ENCODE assay signal across 1 cellular context in the genomic region with DNA sequence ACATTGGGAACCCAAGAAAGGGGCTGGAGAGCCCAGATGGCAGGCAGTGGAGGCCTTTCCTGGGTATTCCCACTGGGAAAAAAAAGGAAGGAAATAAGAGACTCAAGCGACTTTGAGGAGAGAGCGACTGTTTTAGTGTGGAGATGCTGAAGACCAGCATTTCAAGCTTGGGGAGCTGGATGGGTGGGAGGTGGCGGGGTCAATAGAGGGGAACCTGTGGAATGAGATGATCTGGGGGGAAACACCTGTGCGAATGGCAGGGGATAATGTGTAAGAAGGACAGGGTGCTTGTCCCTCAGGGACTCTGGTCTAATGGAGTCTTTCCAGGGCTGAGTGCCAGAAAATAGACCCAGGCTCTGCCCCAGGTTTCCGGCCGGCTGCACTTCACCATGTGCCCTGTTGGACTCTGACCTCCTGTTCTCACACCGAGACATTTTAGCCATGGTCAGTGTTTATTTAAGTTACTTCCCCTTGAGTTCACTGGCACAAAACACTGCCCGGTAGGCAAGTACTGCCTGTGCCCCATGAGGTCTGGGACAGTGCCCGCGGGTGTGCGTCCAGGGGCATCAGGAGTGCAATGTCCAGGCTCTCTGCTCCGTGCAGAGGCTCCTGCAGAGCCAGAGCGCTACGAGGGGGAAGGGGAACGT.
TF ChIP-seq lines count a peak whose summit lies in the region.

No MANE protein-coding gene starts in this region.

TF ChIP-seq in HepG2, 621 proteins besides CTCF, POLR2A, EP300 and RAD21 (continued from another document and continues in another):
- TF ChIP-seq, protein P1, sequence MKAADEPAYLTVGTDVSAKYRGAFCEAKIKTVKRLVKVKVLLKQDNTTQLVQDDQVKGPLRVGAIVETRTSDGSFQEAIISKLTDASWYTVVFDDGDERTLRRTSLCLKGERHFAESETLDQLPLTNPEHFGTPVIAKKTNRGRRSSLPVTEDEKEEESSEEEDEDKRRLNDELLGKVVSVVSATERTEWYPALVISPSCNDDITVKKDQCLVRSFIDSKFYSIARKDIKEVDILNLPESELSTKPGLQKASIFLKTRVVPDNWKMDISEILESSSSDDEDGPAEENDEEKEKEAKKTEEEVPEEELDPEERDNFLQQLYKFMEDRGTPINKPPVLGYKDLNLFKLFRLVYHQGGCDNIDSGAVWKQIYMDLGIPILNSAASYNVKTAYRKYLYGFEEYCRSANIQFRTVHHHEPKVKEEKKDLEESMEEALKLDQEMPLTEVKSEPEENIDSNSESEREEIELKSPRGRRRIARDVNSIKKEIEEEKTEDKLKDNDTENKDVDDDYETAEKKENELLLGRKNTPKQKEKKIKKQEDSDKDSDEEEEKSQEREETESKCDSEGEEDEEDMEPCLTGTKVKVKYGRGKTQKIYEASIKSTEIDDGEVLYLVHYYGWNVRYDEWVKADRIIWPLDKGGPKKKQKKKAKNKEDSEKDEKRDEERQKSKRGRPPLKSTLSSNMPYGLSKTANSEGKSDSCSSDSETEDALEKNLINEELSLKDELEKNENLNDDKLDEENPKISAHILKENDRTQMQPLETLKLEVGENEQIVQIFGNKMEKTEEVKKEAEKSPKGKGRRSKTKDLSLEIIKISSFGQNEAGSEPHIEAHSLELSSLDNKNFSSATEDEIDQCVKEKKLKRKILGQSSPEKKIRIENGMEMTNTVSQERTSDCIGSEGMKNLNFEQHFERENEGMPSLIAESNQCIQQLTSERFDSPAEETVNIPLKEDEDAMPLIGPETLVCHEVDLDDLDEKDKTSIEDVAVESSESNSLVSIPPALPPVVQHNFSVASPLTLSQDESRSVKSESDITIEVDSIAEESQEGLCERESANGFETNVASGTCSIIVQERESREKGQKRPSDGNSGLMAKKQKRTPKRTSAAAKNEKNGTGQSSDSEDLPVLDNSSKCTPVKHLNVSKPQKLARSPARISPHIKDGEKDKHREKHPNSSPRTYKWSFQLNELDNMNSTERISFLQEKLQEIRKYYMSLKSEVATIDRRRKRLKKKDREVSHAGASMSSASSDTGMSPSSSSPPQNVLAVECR (CRISPR knock-in tag; IDR thresholded peaks at IDR 0.05; ENCODE audit: borderline replicate concordance), result peak; percentile 34; the same call in 1 of the 2 replicates
- TF ChIP-seq HDAC6 (IDR thresholded peaks at IDR 0.05; ENCODE audit: low read depth, low read length), result no peak
- no peak for TF ChIP-seq RFXANK (CRISPR knock-in tag; IDR thresholded peaks at IDR 0.05)
- TF ChIP-seq, protein P2, sequence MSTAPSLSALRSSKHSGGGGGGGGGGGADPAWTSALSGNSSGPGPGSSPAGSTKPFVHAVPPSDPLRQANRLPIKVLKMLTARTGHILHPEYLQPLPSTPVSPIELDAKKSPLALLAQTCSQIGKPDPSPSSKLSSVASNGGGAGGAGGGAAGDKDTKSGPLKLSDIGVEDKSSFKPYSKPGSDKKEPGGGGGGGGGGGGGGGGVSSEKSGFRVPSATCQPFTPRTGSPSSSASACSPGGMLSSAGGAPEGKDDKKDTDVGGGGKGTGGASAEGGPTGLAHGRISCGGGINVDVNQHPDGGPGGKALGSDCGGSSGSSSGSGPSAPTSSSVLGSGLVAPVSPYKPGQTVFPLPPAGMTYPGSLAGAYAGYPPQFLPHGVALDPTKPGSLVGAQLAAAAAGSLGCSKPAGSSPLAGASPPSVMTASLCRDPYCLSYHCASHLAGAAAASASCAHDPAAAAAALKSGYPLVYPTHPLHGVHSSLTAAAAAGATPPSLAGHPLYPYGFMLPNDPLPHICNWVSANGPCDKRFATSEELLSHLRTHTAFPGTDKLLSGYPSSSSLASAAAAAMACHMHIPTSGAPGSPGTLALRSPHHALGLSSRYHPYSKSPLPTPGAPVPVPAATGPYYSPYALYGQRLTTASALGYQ (CRISPR knock-in tag; IDR thresholded peaks at IDR 0.05), result no peak
- no peak for TF ChIP-seq GTF2F1 (IDR thresholded peaks at IDR 0.05; ENCODE audit: low read length)
- TF ChIP-seq MBD4 (IDR thresholded peaks at IDR 0.05; ENCODE audit: borderline replicate concordance, low read length), result no peak
- TF ChIP-seq, protein P3, sequence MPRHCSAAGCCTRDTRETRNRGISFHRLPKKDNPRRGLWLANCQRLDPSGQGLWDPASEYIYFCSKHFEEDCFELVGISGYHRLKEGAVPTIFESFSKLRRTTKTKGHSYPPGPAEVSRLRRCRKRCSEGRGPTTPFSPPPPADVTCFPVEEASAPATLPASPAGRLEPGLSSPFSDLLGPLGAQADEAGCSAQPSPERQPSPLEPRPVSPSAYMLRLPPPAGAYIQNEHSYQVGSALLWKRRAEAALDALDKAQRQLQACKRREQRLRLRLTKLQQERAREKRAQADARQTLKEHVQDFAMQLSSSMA (CRISPR knock-in tag; IDR thresholded peaks at IDR 0.05), result no peak
- no peak for TF ChIP-seq ZNF570 (CRISPR knock-in tag; IDR thresholded peaks at IDR 0.05; ENCODE audit: borderline replicate concordance)
- TF ChIP-seq STAG1 (CRISPR knock-in tag; IDR thresholded peaks at IDR 0.05), result no peak
- TF ChIP-seq, protein P4, sequence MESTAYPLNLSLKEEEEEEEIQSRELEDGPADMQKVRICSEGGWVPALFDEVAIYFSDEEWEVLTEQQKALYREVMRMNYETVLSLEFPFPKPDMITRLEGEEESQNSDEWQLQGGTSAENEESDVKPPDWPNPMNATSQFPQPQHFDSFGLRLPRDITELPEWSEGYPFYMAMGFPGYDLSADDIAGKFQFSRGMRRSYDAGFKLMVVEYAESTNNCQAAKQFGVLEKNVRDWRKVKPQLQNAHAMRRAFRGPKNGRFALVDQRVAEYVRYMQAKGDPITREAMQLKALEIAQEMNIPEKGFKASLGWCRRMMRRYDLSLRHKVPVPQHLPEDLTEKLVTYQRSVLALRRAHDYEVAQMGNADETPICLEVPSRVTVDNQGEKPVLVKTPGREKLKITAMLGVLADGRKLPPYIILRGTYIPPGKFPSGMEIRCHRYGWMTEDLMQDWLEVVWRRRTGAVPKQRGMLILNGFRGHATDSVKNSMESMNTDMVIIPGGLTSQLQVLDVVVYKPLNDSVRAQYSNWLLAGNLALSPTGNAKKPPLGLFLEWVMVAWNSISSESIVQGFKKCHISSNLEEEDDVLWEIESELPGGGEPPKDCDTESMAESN (CRISPR knock-in tag; conservative IDR thresholded peaks at IDR 0.05), result no peak
- no peak for TF ChIP-seq TBX3 (IDR thresholded peaks at IDR 0.05; ENCODE audit: borderline replicate concordance)
- no peak for TF ChIP-seq TRIM24 (CRISPR knock-in tag; IDR thresholded peaks at IDR 0.05)
- no peak for TF ChIP-seq JUN (CRISPR knock-in tag; IDR thresholded peaks at IDR 0.05)
- TF ChIP-seq SMAD3 (CRISPR knock-in tag; IDR thresholded peaks at IDR 0.05), result peak; percentile 66; the same call in 1 of the 2 replicates
- TF ChIP-seq ZNF138 (CRISPR knock-in tag; IDR thresholded peaks at IDR 0.05; ENCODE audit: low read depth), result no peak
- TF ChIP-seq ZNF678 (CRISPR knock-in tag; IDR thresholded peaks at IDR 0.05), result 0 out of 2 replicates have a peak, but pooled peaks have one; percentile 61
- TF ChIP-seq, protein P5, sequence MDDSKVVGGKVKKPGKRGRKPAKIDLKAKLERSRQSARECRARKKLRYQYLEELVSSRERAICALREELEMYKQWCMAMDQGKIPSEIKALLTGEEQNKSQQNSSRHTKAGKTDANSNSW (CRISPR knock-in tag; IDR thresholded peaks at IDR 0.05; ENCODE audit: borderline replicate concordance), result no peak
- TF ChIP-seq, protein P6, sequence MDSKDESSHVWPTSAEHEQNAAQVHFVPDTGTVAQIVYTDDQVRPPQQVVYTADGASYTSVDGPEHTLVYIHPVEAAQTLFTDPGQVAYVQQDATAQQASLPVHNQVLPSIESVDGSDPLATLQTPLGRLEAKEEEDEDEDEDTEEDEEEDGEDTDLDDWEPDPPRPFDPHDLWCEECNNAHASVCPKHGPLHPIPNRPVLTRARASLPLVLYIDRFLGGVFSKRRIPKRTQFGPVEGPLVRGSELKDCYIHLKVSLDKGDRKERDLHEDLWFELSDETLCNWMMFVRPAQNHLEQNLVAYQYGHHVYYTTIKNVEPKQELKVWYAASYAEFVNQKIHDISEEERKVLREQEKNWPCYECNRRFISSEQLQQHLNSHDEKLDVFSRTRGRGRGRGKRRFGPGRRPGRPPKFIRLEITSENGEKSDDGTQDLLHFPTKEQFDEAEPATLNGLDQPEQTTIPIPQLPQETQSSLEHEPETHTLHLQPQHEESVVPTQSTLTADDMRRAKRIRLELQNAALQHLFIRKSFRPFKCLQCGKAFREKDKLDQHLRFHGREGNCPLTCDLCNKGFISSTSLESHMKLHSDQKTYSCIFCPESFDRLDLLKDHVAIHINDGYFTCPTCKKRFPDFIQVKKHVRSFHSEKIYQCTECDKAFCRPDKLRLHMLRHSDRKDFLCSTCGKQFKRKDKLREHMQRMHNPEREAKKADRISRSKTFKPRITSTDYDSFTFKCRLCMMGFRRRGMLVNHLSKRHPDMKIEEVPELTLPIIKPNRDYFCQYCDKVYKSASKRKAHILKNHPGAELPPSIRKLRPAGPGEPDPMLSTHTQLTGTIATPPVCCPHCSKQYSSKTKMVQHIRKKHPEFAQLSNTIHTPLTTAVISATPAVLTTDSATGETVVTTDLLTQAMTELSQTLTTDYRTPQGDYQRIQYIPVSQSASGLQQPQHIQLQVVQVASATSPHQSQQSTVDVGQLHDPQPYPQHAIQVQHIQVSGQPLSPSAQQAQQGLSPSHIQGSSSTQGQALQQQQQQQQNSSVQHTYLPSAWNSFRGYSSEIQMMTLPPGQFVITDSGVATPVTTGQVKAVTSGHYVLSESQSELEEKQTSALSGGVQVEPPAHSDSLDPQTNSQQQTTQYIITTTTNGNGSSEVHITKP (CRISPR knock-in tag; IDR thresholded peaks at IDR 0.05; ENCODE audit: low read depth), result 0 out of 2 replicates have a peak, but pooled peaks have one; percentile 21
- no peak for TF ChIP-seq MAFG (CRISPR knock-in tag; IDR thresholded peaks at IDR 0.05)
- no peak for TF ChIP-seq ZNF326 (CRISPR knock-in tag; IDR thresholded peaks at IDR 0.05; ENCODE audit: borderline replicate concordance)
- no peak for TF ChIP-seq ISX (CRISPR knock-in tag; conservative IDR thresholded peaks at IDR 0.05)
- TF ChIP-seq MED13 (CRISPR knock-in tag; IDR thresholded peaks at IDR 0.05), result no peak
- TF ChIP-seq POLR2AphosphoS5 (IDR thresholded peaks at IDR 0.05; ENCODE audit: low read depth, low read length), result no peak
- peak; percentile 48; the same call in 1 of the 2 replicates for TF ChIP-seq GFI1 (CRISPR knock-in tag; IDR thresholded peaks at IDR 0.05; ENCODE audit: borderline replicate concordance)
- no peak for TF ChIP-seq CC2D1A (CRISPR knock-in tag; IDR thresholded peaks at IDR 0.05)
- no peak for TF ChIP-seq JARID2 (CRISPR knock-in tag; IDR thresholded peaks at IDR 0.05; ENCODE audit: insufficient replicate concordance)
- TF ChIP-seq, protein P7, sequence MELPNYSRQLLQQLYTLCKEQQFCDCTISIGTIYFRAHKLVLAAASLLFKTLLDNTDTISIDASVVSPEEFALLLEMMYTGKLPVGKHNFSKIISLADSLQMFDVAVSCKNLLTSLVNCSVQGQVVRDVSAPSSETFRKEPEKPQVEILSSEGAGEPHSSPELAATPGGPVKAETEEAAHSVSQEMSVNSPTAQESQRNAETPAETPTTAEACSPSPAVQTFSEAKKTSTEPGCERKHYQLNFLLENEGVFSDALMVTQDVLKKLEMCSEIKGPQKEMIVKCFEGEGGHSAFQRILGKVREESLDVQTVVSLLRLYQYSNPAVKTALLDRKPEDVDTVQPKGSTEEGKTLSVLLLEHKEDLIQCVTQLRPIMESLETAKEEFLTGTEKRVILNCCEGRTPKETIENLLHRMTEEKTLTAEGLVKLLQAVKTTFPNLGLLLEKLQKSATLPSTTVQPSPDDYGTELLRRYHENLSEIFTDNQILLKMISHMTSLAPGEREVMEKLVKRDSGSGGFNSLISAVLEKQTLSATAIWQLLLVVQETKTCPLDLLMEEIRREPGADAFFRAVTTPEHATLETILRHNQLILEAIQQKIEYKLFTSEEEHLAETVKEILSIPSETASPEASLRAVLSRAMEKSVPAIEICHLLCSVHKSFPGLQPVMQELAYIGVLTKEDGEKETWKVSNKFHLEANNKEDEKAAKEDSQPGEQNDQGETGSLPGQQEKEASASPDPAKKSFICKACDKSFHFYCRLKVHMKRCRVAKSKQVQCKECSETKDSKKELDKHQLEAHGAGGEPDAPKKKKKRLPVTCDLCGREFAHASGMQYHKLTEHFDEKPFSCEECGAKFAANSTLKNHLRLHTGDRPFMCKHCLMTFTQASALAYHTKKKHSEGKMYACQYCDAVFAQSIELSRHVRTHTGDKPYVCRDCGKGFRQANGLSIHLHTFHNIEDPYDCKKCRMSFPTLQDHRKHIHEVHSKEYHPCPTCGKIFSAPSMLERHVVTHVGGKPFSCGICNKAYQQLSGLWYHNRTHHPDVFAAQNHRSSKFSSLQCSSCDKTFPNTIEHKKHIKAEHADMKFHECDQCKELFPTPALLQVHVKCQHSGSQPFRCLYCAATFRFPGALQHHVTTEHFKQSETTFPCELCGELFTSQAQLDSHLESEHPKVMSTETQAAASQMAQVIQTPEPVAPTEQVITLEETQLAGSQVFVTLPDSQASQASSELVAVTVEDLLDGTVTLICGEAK (IDR thresholded peaks at IDR 0.05), result no peak
- TF ChIP-seq, protein P7 (CRISPR knock-in tag; IDR thresholded peaks at IDR 0.05), result peak; percentile 72; the same call in 1 of the 2 replicates
- TF ChIP-seq ZBTB21 (CRISPR knock-in tag; IDR thresholded peaks at IDR 0.05), result no peak
- TF ChIP-seq MTF2 (CRISPR knock-in tag; IDR thresholded peaks at IDR 0.05; ENCODE audit: borderline replicate concordance), result no peak
- TF ChIP-seq KMT2A (CRISPR knock-in tag; IDR thresholded peaks at IDR 0.05), result no peak
- TF ChIP-seq ZSCAN22 (CRISPR knock-in tag; IDR thresholded peaks at IDR 0.05), result no peak
- no peak for TF ChIP-seq NFKBIZ (CRISPR knock-in tag; IDR thresholded peaks at IDR 0.05)
- TF ChIP-seq ZNF33A (CRISPR knock-in tag; IDR thresholded peaks at IDR 0.05; ENCODE audit: borderline replicate concordance), result no peak
- no peak for TF ChIP-seq RELA (CRISPR knock-in tag; IDR thresholded peaks at IDR 0.05)
- TF ChIP-seq NCOR1 (IDR thresholded peaks at IDR 0.05; ENCODE audit: borderline replicate concordance, low read length), result peak; percentile 65; the same call in 1 of the 2 replicates
